ENCODE assay signal across 34 cellular contexts in genomic region chr18:2387588-2387987, GRCh38.
"Had no signal": no experiment of that assay in that cellular context is flagged by ENCODE, and none has a peak within 500 bp of the region (broad histone marks: within the 10 kb centered on the region; RNA-seq: fewer than 3 reads in every experiment).

No MANE protein-coding gene starts in this region.

- ATAC-seq: activated CD8-positive, alpha-beta T cell treated with anti-CD3 and anti-CD28 coated beads for 36 hours; activated naive CD8-positive, alpha-beta T cell treated with anti-CD3 and anti-CD28 coated beads, Interleukin-2, amount 50 U/mL, for 24 hours; activated T-helper 17 cell treated with anti-CD3 and anti-CD28 coated beads, Interleukin-2, amount 50 U/mL, for 72 hours; body of pancreas had no signal

- H3K4me3 Mint-ChIP-seq: activated B cell treated with CpG ODN at 0.5 μM for 24 hours; activated CD4-positive, alpha-beta memory T cell treated with anti-CD3 and anti-CD28 coated beads for 36 hours; activated CD4-positive, alpha-beta T cell treated with anti-CD3 and anti-CD28 coated beads, Interleukin-2, amount 10 ng/mL, durations not matched to agents 24 days and 14 days; activated CD8-positive, alpha-beta T cell treated with anti-CD3 and anti-CD28 coated beads for 36 hours; activated naive CD4-positive, alpha-beta T cell treated with anti-CD3 and anti-CD28 coated beads, Interleukin-2, amount 10 ng/mL, durations not matched to agents 7 days and 5 days; activated naive CD4-positive, alpha-beta T cell treated with anti-CD3 and anti-CD28 coated beads, Interleukin-2, amount 50 U/mL, for 24 hours; activated naive CD8-positive, alpha-beta T cell; activated naive CD8-positive, alpha-beta T cell treated with anti-CD3 and anti-CD28 coated beads, Interleukin-2, amount 10 ng/mL, durations not matched to agents 7 days and 5 days; activated naive CD8-positive, alpha-beta T cell treated with anti-CD3 and anti-CD28 coated beads, Interleukin-2, amount 50 U/mL, for 24 hours; activated T-helper 1 cell treated with anti-CD3 and anti-CD28 coated beads, Interleukin-12 subunit alpha, Interleukin-12 subunit beta, Interleukin-2, Interleukin-4 antibody, amounts not matched to agents 30 ng/mL and 10 ng/mL and 1 ng/mL, durations not matched to agents 14 hours and 24 hours and 36 hours; activated T-helper 17 cell treated with anti-CD3 and anti-CD28 coated beads, Interleukin-2, amount 50 U/mL, for 72 hours; T-helper 1 cell treated with Interleukin-12 subunit alpha and Interleukin-12 subunit beta and Interleukin-4 antibody, amounts not matched to agents 30 μg/mL and 1 μg/mL, for 36 hours; T-helper 2 cell treated with Interferon-gamma antibody and Interleukin-4, amounts not matched to agents 5 μg/mL and 100 μg/mL, for 36 hours had no signal

- DNase-seq: activated B cell treated with CpG ODN at 0.5 μM for 24 hours; activated CD4-positive, alpha-beta memory T cell treated with anti-CD3 and anti-CD28 coated beads for 36 hours; activated CD4-positive, alpha-beta T cell treated with anti-CD3 and anti-CD28 coated beads for 4 hours; activated CD4-positive, alpha-beta T cell treated with anti-CD3 and anti-CD28 coated beads, Interleukin-2, amount 10 ng/mL, durations not matched to agents 24 days and 14 days; activated CD4-positive, alpha-beta T cell treated with anti-CD3 and anti-CD28 coated beads, Interleukin-2, amount 50 U/mL, for 1 hour; activated CD4-positive, alpha-beta T cell treated with anti-CD3 and anti-CD28 coated beads, Interleukin-2, amount 50 U/mL, for 4 hours; activated CD4-positive, CD25-positive, alpha-beta regulatory T cell treated with anti-CD3 and anti-CD28 coated beads, Interleukin-2, amount 50 U/mL, for 72 hours; activated CD8-positive, alpha-beta memory T cell treated with anti-CD3 and anti-CD28 coated beads, Interleukin-2, amount 50 U/mL, for 4 hours; activated CD8-positive, alpha-beta T cell treated with anti-CD3 and anti-CD28 coated beads for 36 hours; activated effector memory CD4-positive, alpha-beta T cell treated with anti-CD3 and anti-CD28 coated beads, Interleukin-2, amount 50 U/mL, for 16 hours; activated naive CD4-positive, alpha-beta T cell treated with anti-CD3 and anti-CD28 coated beads, Interleukin-2, amount 10 ng/mL, durations not matched to agents 7 days and 5 days; activated naive CD4-positive, alpha-beta T cell treated with Interleukin-2 at 50 U/mL for 16 hours; activated naive CD8-positive, alpha-beta T cell treated with anti-CD3 and anti-CD28 coated beads, Interleukin-2, amount 10 ng/mL, durations not matched to agents 7 days and 5 days; activated naive CD8-positive, alpha-beta T cell treated with anti-CD3 and anti-CD28 coated beads, Interleukin-2, amount 50 U/mL, for 24 hours; activated T-cell treated with anti-CD3 and anti-CD28 coated beads for 4 hours; activated T-cell treated with anti-CD3 and anti-CD28 coated beads, Interleukin-2, amount 50 U/mL, for 1 hour; activated T-cell treated with anti-CD3 and anti-CD28 coated beads, Interleukin-2, amount 50 U/mL, for 48 hours; adrenal gland; amniotic stem cell; aorta; body of pancreas; brain microvascular endothelial cell; central memory CD4-positive, alpha-beta T cell; T-helper 1 cell; T-helper 2 cell; T-helper 9 cell had no signal

- H3K4me3 ChIP-seq: adrenal gland, body of pancreas, breast epithelium had no signal

- H3K9me3 ChIP-seq: body of pancreas had no signal

- FAIRE-seq: astrocyte had no signal

- H3K36me3 ChIP-seq: adrenal gland, brain microvascular endothelial cell, breast epithelium had no signal

- H3K9me3 Mint-ChIP-seq: activated CD4-positive, alpha-beta T cell treated with anti-CD3 and anti-CD28 coated beads, Interleukin-2, amount 10 ng/mL, durations not matched to agents 24 days and 14 days; activated naive CD4-positive, alpha-beta T cell treated with anti-CD3 and anti-CD28 coated beads, Interleukin-2, amount 10 ng/mL, durations not matched to agents 7 days and 5 days; activated naive CD8-positive, alpha-beta T cell treated with anti-CD3 and anti-CD28 coated beads, Interleukin-2, amount 10 ng/mL, durations not matched to agents 7 days and 5 days; activated T-helper 1 cell treated with anti-CD3 and anti-CD28 coated beads, Interleukin-12 subunit alpha, Interleukin-12 subunit beta, Interleukin-2, Interleukin-4 antibody, amounts not matched to agents 30 ng/mL and 10 ng/mL and 1 ng/mL, durations not matched to agents 14 hours and 24 hours and 36 hours; activated T-helper 17 cell treated with anti-CD3 and anti-CD28 coated beads, Interleukin-2, amount 50 U/mL, for 72 hours had no signal

- H3K4me1 ChIP-seq: adrenal gland, body of pancreas, breast epithelium had no signal

- H3K4me1 Mint-ChIP-seq: activated B cell treated with CpG ODN at 0.5 μM for 24 hours; activated CD4-positive, alpha-beta T cell treated with anti-CD3 and anti-CD28 coated beads, Interleukin-2, amount 10 ng/mL, durations not matched to agents 24 days and 14 days; activated naive CD4-positive, alpha-beta T cell treated with anti-CD3 and anti-CD28 coated beads, Interleukin-2, amount 10 ng/mL, durations not matched to agents 7 days and 5 days; activated naive CD4-positive, alpha-beta T cell treated with anti-CD3 and anti-CD28 coated beads, Interleukin-2, amount 50 U/mL, for 24 hours; activated naive CD8-positive, alpha-beta T cell treated with anti-CD3 and anti-CD28 coated beads, Interleukin-2, amount 10 ng/mL, durations not matched to agents 7 days and 5 days; activated naive CD8-positive, alpha-beta T cell treated with anti-CD3 and anti-CD28 coated beads, Interleukin-2, amount 50 U/mL, for 24 hours; activated T-helper 17 cell treated with anti-CD3 and anti-CD28 coated beads, Interleukin-2, amount 50 U/mL, for 72 hours had no signal

- H3K36me3 Mint-ChIP-seq: activated CD4-positive, alpha-beta memory T cell treated with anti-CD3 and anti-CD28 coated beads for 36 hours; activated naive CD4-positive, alpha-beta T cell treated with anti-CD3 and anti-CD28 coated beads, Interleukin-2, amount 10 ng/mL, durations not matched to agents 7 days and 5 days; activated naive CD8-positive, alpha-beta T cell; activated naive CD8-positive, alpha-beta T cell treated with anti-CD3 and anti-CD28 coated beads, Interleukin-2, amount 10 ng/mL, durations not matched to agents 7 days and 5 days had no signal

- H3K27me3 ChIP-seq: adrenal gland, body of pancreas, brain microvascular endothelial cell, breast epithelium had no signal

- H3K27ac Mint-ChIP-seq: activated B cell treated with CpG ODN at 0.5 μM for 24 hours; activated CD4-positive, alpha-beta memory T cell treated with anti-CD3 and anti-CD28 coated beads for 36 hours; activated CD4-positive, alpha-beta T cell treated with anti-CD3 and anti-CD28 coated beads, Interleukin-2, amount 10 ng/mL, durations not matched to agents 24 days and 14 days; activated CD8-positive, alpha-beta T cell treated with anti-CD3 and anti-CD28 coated beads for 36 hours; activated naive CD4-positive, alpha-beta T cell treated with anti-CD3 and anti-CD28 coated beads, Interleukin-2, amount 10 ng/mL, durations not matched to agents 7 days and 5 days; activated naive CD4-positive, alpha-beta T cell treated with anti-CD3 and anti-CD28 coated beads, Interleukin-2, amount 50 U/mL, for 24 hours; activated naive CD8-positive, alpha-beta T cell; activated naive CD8-positive, alpha-beta T cell treated with anti-CD3 and anti-CD28 coated beads, Interleukin-2, amount 10 ng/mL, durations not matched to agents 7 days and 5 days; activated naive CD8-positive, alpha-beta T cell treated with anti-CD3 and anti-CD28 coated beads, Interleukin-2, amount 50 U/mL, for 24 hours; activated T-helper 1 cell treated with anti-CD3 and anti-CD28 coated beads, Interleukin-12 subunit alpha, Interleukin-12 subunit beta, Interleukin-2, Interleukin-4 antibody, amounts not matched to agents 30 ng/mL and 10 ng/mL and 1 ng/mL, durations not matched to agents 14 hours and 24 hours and 36 hours; activated T-helper 17 cell treated with anti-CD3 and anti-CD28 coated beads, Interleukin-2, amount 50 U/mL, for 72 hours; T-helper 1 cell treated with Interleukin-12 subunit alpha and Interleukin-12 subunit beta and Interleukin-4 antibody, amounts not matched to agents 30 μg/mL and 1 μg/mL, for 36 hours; T-helper 2 cell treated with Interferon-gamma antibody and Interleukin-4, amounts not matched to agents 5 μg/mL and 100 μg/mL, for 36 hours had no signal
